ENCODE assay signal across 5 cellular contexts in genomic region chr6:164159061-164159460, GRCh38.
"Had no signal": no experiment of that assay in that cellular context is flagged by ENCODE, and none has a peak within 500 bp of the region (broad histone marks: within the 10 kb centered on the region; RNA-seq: fewer than 3 reads in every experiment).

No MANE protein-coding gene starts in this region.

- H3K4me3 ChIP-seq: K562 had no signal

- H3K27ac ChIP-seq: HL-60 had no signal

- DNase-seq: IMR-90, KBM-7, KG1 had no signal
